18 cellular contexts compared by ENCODE assay signal in genomic region chr14:50985124-50985815, GRCh38. TPM values are rescaled to one million over a fixed set of nuclear protein-coding genes. Genes with fewer than 3 reads are reported as not detected.
DNase-seq lines count a peak whose midpoint lies in the region; ATAC-seq lines count a peak whose summit lies in the region.
"Had no signal": no experiment of that assay in that cellular context is flagged by ENCODE, and none has a peak within 500 bp of the region (broad histone marks: within the 10 kb centered on the region; RNA-seq: fewer than 3 reads in every experiment).

No MANE protein-coding gene starts in this region.

- DNase-seq in DMS53 (lab: John Stamatoyannopoulos, UW) (peak; percentile 2), DMS53 treated with DMSO at 0.1 percent for 48 hours (lab: John Stamatoyannopoulos, UW; ENCODE audit: unreplicated experiment) (no peak), substantia nigra (lab: John Stamatoyannopoulos, UW) (peak in 32 of 49 donors; percentile 14 to 80 (median 43)), HUDEP-2 (lab: John Stamatoyannopoulos, UW; ENCODE audit: unreplicated experiment in 76 of 76) (no peak), sciatic nerve (ENCODE audit: low spot score) (no peak)
- no peak for DNase-seq in stimulated activated CD4-positive, alpha-beta T cell treated with anti-CD3 and anti-CD28 coated beads, Interleukin-2, amount 100 ng/mL, for 48 hours
- DNase-seq: activated CD4-positive, CD25-positive, alpha-beta regulatory T cell; activated effector memory CD4-positive, alpha-beta T cell treated with anti-CD3 and anti-CD28 coated beads, Interleukin-2, amount 50 U/mL, for 16 hours; aorta; GOT3; mammary epithelial cell; NCI-H1048; NCI-H2171 treated with DMSO at 0.1 percent for 48 hours; stimulated activated CD4-positive, alpha-beta T cell treated with anti-CD3 and anti-CD28 coated beads, Interleukin-4, amount 100 ng/mL, for 4 hours; trophoblast cell had no signal

- intact Hi-C loops in sciatic nerve (cut with DNase I), result no loop called here

- no peak for ATAC-seq in sciatic nerve

- H3K27ac ChIP-seq in cingulate gyrus (ENCODE audit: low read depth, low read length) (peak overlapping the region; percentile 71), layer of hippocampus (ENCODE audit: low read depth, low read length) (peak overlapping the region; percentile 70), substantia nigra (ENCODE audit: low read depth, low read length, poor library complexity, severe bottlenecking) (peak overlapping the region; percentile 82)
- H3K27ac ChIP-seq: 22Rv1 had no signal

- no peaks in the 10 kb centered on the region for H3K27me3 ChIP-seq in layer of hippocampus (ENCODE audit: control insufficient read depth, insufficient read depth, low read length)

RNA-seq across cellular contexts. Expression of gene PYGL, which starts 41.0 kb away (rescaled TPM):
- 72.1 TPM for total RNA-seq in sciatic nerve

Comparison
In these comparisons a context has a peak if more than half of its experiments do, and no peak if none do; other contexts are left out.
1. DNase-seq: peak in DMS53 (single experiment) and substantia nigra (32 of 49); none in DMS53 treated with DMSO at 0.1 percent for 48 hours (single experiment), stimulated activated CD4-positive, alpha-beta T cell treated with anti-CD3 and anti-CD28 coated beads, Interleukin-2, amount 100 ng/mL, for 48 hours (0 of 2), HUDEP-2 (0 of 76) and sciatic nerve (single experiment).
2. Peak in every context shown above with its lines, with median percentiles within 50 percentile points of each other: H3K27ac ChIP-seq.